ENCODE assay signal across 14 cellular contexts in genomic region chr15:50262533-50262932, GRCh38. TPM values are rescaled to one million over a fixed set of nuclear protein-coding genes. Genes with fewer than 3 reads are reported as not detected.
DNase-seq lines count a peak whose midpoint lies in the region; ATAC-seq and TF ChIP-seq lines count a peak whose summit lies in the region.
"Had no signal": no experiment of that assay in that cellular context is flagged by ENCODE, and none has a peak within 500 bp of the region (broad histone marks: within the 10 kb centered on the region; RNA-seq: fewer than 3 reads in every experiment).

No MANE protein-coding gene starts in this region.

- H4K20me1 ChIP-seq in MM.1S (ENCODE audit: insufficient read depth, low read length), result no peaks in the 10 kb centered on the region

- H3K9me3 Mint-ChIP-seq in stimulated activated naive CD8-positive, alpha-beta T cell treated with anti-CD3 and anti-CD28 coated beads, Interleukin-15, Interleukin-2, amounts not matched to agents 100 ng/mL and 50 ng/mL, for 24 hours, result peaks cover 5% of the 10 kb centered on the region

- no peaks in the 10 kb centered on the region for H3K9me3 ChIP-seq in mucosa of descending colon
- no peaks in the 10 kb centered on the region for H3K9me3 ChIP-seq in MM.1S (replicated peaks; ENCODE audit: insufficient read depth, low read length)
- H3K9me3 ChIP-seq: testis had no signal

- H3K4me3 ChIP-seq in mucosa of descending colon (no peak overlapping the region), MM.1S (ENCODE audit: low read length) (no peak overlapping the region)
- H3K4me3 ChIP-seq: testis had no signal

- DNase-seq in activated effector memory CD4-positive, alpha-beta T cell treated with anti-CD3 and anti-CD28 coated beads, Interleukin-2, amount 50 U/mL, for 16 hours, result peak; percentile 75
- no peak for DNase-seq in activated effector memory CD4-positive, alpha-beta T cell treated with Interleukin-2 at 50 U/mL for 16 hours
- DNase-seq in activated T-cell treated with anti-CD3 and anti-CD28 coated beads for 48 hours (ENCODE audit: low read depth) (peak; percentile 52), mucosa of descending colon (no peak), iPS-NIHi11 (ENCODE audit: low spot score) (no peak), MM.1S (no peak)
- DNase-seq: cortex of kidney, head of caudate nucleus, NCI-H1092 treated with DMSO at 0.1 percent for 48 hours, testis had no signal

- ATAC-seq in mucosa of descending colon (peak; percentile 49), HG02970 (IDR thresholded peaks at IDR 0.05; ENCODE audit: low FRiP score, unreplicated experiment) (no peak)
- ATAC-seq: sciatic nerve had no signal

- H3K27ac Mint-ChIP-seq in stimulated activated naive CD8-positive, alpha-beta T cell treated with anti-CD3 and anti-CD28 coated beads, Interleukin-15, Interleukin-2, amounts not matched to agents 100 ng/mL and 50 ng/mL, for 24 hours, result peak overlapping the region; percentile 98

- H3K36me3 ChIP-seq in mucosa of descending colon (ENCODE audit: low read depth) (no peaks in the 10 kb centered on the region), MM.1S (replicated peaks; ENCODE audit: insufficient read depth, low read length) (no peaks in the 10 kb centered on the region)

- H3K27me3 ChIP-seq in MM.1S (replicated peaks; ENCODE audit: insufficient read depth, low read length), result no peaks in the 10 kb centered on the region
- H3K27me3 ChIP-seq: testis had no signal

- H3K79me2 ChIP-seq in MM.1S (ENCODE audit: low read length), result no peaks in the 10 kb centered on the region

- peak overlapping the region; percentile 16 for H3K4me3 Mint-ChIP-seq in stimulated activated naive CD8-positive, alpha-beta T cell treated with anti-CD3 and anti-CD28 coated beads, Interleukin-15, Interleukin-2, amounts not matched to agents 100 ng/mL and 50 ng/mL, for 24 hours

- TF ChIP-seq CTCF in mucosa of descending colon (IDR thresholded peaks at IDR 0.05), result no peak
- TF ChIP-seq CTCF in MM.1S (IDR thresholded peaks at IDR 0.05; ENCODE audit: low read length), result no peak

- intact Hi-C loops in mucosa of descending colon (cut with DNase I, micrococcal nuclease), result no loop called here

- H3K9me2 ChIP-seq in MM.1S (replicated peaks; ENCODE audit: insufficient read depth, low read length), result no peaks in the 10 kb centered on the region

- no peaks in the 10 kb centered on the region for H3K36me3 Mint-ChIP-seq in stimulated activated naive CD8-positive, alpha-beta T cell treated with anti-CD3 and anti-CD28 coated beads, Interleukin-15, Interleukin-2, amounts not matched to agents 100 ng/mL and 50 ng/mL, for 24 hours (ENCODE audit: low read depth)

- no peaks in the 10 kb centered on the region for H3K4me1 ChIP-seq in mucosa of descending colon (ENCODE audit: low read depth)
- H3K4me1 ChIP-seq in MM.1S (ENCODE audit: low read length), result no peaks in the 10 kb centered on the region
- H3K4me1 ChIP-seq: testis had no signal

- H3K27ac ChIP-seq in MM.1S (ENCODE audit: low read length), result no peak overlapping the region
- H3K27ac ChIP-seq: testis had no signal

- H3K4me1 Mint-ChIP-seq in stimulated activated naive CD8-positive, alpha-beta T cell treated with anti-CD3 and anti-CD28 coated beads, Interleukin-15, Interleukin-2, amounts not matched to agents 100 ng/mL and 50 ng/mL, for 24 hours (ENCODE audit: low read depth), result peaks cover 69% of the 10 kb centered on the region

- H3F3A ChIP-seq in MM.1S (ENCODE audit: insufficient read depth, low read length), result no peaks in the 10 kb centered on the region

- H2AFZ ChIP-seq in MM.1S (ENCODE audit: low read length), result no peak overlapping the region

- H3K9ac ChIP-seq in MM.1S (ENCODE audit: low read length), result no peak overlapping the region

- no peak overlapping the region for H3K4me2 ChIP-seq in MM.1S (ENCODE audit: low read depth, low read length)

- no peaks in the 10 kb centered on the region for H3K27me3 Mint-ChIP-seq in stimulated activated naive CD8-positive, alpha-beta T cell treated with anti-CD3 and anti-CD28 coated beads, Interleukin-15, Interleukin-2, amounts not matched to agents 100 ng/mL and 50 ng/mL, for 24 hours

RNA-seq across cellular contexts. Expression of gene HDC, which starts 3.0 kb away (rescaled TPM):
- 1 to 10 TPM in 2 of 3 donors, under 1 TPM in 1; 0.52 to 5.0 (median 4.9) TPM for total RNA-seq in mucosa of descending colon
- total RNA-seq: SK-MEL-5 had no signal

Comparison
In these comparisons a context has a peak if more than half of its experiments do, and no peak if none do; other contexts are left out.
1. DNase-seq: peak in activated effector memory CD4-positive, alpha-beta T cell treated with anti-CD3 and anti-CD28 coated beads, Interleukin-2, amount 50 U/mL, for 16 hours (single experiment) and activated T-cell treated with anti-CD3 and anti-CD28 coated beads for 48 hours (single experiment); none in activated effector memory CD4-positive, alpha-beta T cell treated with Interleukin-2 at 50 U/mL for 16 hours (single experiment), mucosa of descending colon (0 of 3), iPS-NIHi11 (single experiment) and MM.1S (single experiment).